Comparison of ENCODE assay signal across 1 cellular context in the genomic region with DNA sequence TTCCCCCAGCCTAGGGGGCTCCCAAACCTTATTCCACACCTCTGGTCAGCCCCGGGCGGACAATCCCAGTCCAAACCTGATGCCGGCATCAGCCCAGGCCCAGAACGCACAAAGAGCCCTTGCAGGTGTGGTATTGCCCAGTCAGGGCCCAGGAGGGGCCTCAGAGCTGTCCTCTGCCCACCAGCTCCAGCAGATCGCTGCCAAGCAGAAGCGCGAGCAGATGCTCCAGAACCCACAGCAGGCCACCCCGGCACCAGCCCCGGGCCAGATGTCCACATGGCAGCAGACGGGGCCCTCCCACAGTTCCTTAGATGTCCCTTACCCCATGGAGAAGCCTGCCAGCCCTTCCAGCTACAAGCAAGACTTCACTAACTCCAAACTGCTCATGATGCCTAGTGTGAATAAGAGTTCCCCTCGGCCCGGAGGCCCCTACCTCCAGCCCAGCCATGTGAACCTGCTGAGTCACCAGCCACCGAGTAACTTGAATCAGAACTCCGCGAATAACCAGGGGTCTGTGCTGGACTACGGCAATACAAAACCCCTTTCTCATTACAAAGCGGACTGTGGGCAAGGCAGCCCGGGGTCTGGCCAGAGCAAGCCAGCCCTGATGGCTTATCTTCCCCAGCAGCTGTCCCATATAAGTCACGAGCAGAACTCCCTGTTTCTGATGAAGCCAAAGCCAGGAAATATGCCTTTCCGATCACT.
TF ChIP-seq lines count a peak whose summit lies in the region.

No MANE protein-coding gene starts in this region.

TF ChIP-seq in K562, 482 proteins besides CTCF, POLR2A, EP300 and RAD21 (continued from another document):
- TF ChIP-seq ZFX (CRISPR knock-in tag; IDR thresholded peaks at IDR 0.05) (peak; percentile 20; the same call in 1 of the 2 replicates), ZEB2 (IDR thresholded peaks at IDR 0.05) (0 out of 2 replicates have a peak, but pooled peaks have one; percentile 79), POLR2AphosphoS5 (IDR thresholded peaks at IDR 0.05; ENCODE audit: control insufficient read depth, insufficient read depth, low read depth, low read length) (0 out of 2 replicates have a peak, but pooled peaks have one; percentile 11), NCOA1 (IDR thresholded peaks at IDR 0.05; ENCODE audit: low read depth) (no peak), CBX2 (IDR thresholded peaks at IDR 0.05; ENCODE audit: insufficient read depth, low read length, poor library complexity, severe bottlenecking) (no peak), ZNF830 (CRISPR knock-in tag; IDR thresholded peaks at IDR 0.05) (no peak), ZKSCAN1 (IDR thresholded peaks at IDR 0.05; ENCODE audit: low read depth, low read length) (no peak), ZNF316 (IDR thresholded peaks at IDR 0.05) (peak; percentile 86), TAL1 (IDR thresholded peaks at IDR 0.05) (peak; percentile 52; the same call in 1 of the 2 replicates), TCF3 (CRISPR knock-in tag; IDR thresholded peaks at IDR 0.05) (peak; percentile 76), LCOR (CRISPR knock-in tag; IDR thresholded peaks at IDR 0.05) (no peak), CXXC5 (CRISPR knock-in tag; IDR thresholded peaks at IDR 0.05) (peak; percentile 22; the same call in 1 of the 2 replicates), TAF7 (tag; IDR thresholded peaks at IDR 0.05) (no peak), MIER1 (IDR thresholded peaks at IDR 0.05; ENCODE audit: low read depth) (no peak), CBFA2T3 (IDR thresholded peaks at IDR 0.05) (peak; percentile 76), BHLHE40 (IDR thresholded peaks at IDR 0.05; ENCODE audit: low read length) (peak; percentile 86), MTA2 (IDR thresholded peaks at IDR 0.05; ENCODE audit: low read depth) (peak; percentile 47), NR3C1 (CRISPR knock-in tag; IDR thresholded peaks at IDR 0.05) (no peak), SMARCA4 (IDR thresholded peaks at IDR 0.05) (peak; percentile 72), CTBP1 (IDR thresholded peaks at IDR 0.05; ENCODE audit: borderline replicate concordance) (peak; percentile 42), BACH1 (tag; IDR thresholded peaks at IDR 0.05) (no peak), MTA3 (IDR thresholded peaks at IDR 0.05; ENCODE audit: borderline replicate concordance) (peak; percentile 36; the same call in 1 of the 2 replicates), TCF7L2 (IDR thresholded peaks at IDR 0.05; ENCODE audit: low read depth, low read length) (no peak), MEF2A (IDR thresholded peaks at IDR 0.05; ENCODE audit: control insufficient read depth, low read depth, low read length) (no peak), MAFK (IDR thresholded peaks at IDR 0.05; ENCODE audit: low read length) (peak; percentile 59; the same call in 1 of the 2 replicates), ETV5 (CRISPR knock-in tag; IDR thresholded peaks at IDR 0.05; ENCODE audit: low read depth) (0 out of 2 replicates have a peak, but pooled peaks have one; percentile 56), POLR2H (tag; IDR thresholded peaks at IDR 0.05; ENCODE audit: low read depth) (no peak), MAFG (tag; conservative IDR thresholded peaks at IDR 0.05) (peak; percentile 76), TEAD4 (IDR thresholded peaks at IDR 0.05; ENCODE audit: low read length) (peak; percentile 44; the same call in 1 of the 2 replicates), TEAD4 (CRISPR knock-in tag; IDR thresholded peaks at IDR 0.05; ENCODE audit: borderline replicate concordance) (no peak), YBX1 (IDR thresholded peaks at IDR 0.05) (no peak), RCOR1 (IDR thresholded peaks at IDR 0.05; ENCODE audit: borderline replicate concordance in 1 of 2, low read depth in 2 of 2, low read length in 2 of 2) (peak in 1 of 2 experiments; percentile 14; a peak in 1 of 4 replicates), KLF16 (IDR thresholded peaks at IDR 0.05) (0 out of 2 replicates have a peak, but pooled peaks have one; percentile 17), ZBTB7A (IDR thresholded peaks at IDR 0.05; ENCODE audit: borderline replicate concordance, control insufficient read depth, low read depth, low read length) (peak; percentile 45; the same call in 1 of the 2 replicates)
- TF ChIP-seq, protein P1, sequence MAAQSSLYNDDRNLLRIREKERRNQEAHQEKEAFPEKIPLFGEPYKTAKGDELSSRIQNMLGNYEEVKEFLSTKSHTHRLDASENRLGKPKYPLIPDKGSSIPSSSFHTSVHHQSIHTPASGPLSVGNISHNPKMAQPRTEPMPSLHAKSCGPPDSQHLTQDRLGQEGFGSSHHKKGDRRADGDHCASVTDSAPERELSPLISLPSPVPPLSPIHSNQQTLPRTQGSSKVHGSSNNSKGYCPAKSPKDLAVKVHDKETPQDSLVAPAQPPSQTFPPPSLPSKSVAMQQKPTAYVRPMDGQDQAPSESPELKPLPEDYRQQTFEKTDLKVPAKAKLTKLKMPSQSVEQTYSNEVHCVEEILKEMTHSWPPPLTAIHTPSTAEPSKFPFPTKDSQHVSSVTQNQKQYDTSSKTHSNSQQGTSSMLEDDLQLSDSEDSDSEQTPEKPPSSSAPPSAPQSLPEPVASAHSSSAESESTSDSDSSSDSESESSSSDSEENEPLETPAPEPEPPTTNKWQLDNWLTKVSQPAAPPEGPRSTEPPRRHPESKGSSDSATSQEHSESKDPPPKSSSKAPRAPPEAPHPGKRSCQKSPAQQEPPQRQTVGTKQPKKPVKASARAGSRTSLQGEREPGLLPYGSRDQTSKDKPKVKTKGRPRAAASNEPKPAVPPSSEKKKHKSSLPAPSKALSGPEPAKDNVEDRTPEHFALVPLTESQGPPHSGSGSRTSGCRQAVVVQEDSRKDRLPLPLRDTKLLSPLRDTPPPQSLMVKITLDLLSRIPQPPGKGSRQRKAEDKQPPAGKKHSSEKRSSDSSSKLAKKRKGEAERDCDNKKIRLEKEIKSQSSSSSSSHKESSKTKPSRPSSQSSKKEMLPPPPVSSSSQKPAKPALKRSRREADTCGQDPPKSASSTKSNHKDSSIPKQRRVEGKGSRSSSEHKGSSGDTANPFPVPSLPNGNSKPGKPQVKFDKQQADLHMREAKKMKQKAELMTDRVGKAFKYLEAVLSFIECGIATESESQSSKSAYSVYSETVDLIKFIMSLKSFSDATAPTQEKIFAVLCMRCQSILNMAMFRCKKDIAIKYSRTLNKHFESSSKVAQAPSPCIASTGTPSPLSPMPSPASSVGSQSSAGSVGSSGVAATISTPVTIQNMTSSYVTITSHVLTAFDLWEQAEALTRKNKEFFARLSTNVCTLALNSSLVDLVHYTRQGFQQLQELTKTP (IDR thresholded peaks at IDR 0.05; ENCODE audit: low read depth in 1 of 2, partially characterized antibody in 2 of 2): no peak
- TF ChIP-seq, protein P2, sequence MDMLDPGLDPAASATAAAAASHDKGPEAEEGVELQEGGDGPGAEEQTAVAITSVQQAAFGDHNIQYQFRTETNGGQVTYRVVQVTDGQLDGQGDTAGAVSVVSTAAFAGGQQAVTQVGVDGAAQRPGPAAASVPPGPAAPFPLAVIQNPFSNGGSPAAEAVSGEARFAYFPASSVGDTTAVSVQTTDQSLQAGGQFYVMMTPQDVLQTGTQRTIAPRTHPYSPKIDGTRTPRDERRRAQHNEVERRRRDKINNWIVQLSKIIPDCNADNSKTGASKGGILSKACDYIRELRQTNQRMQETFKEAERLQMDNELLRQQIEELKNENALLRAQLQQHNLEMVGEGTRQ (CRISPR knock-in tag; IDR thresholded peaks at IDR 0.05): peak; percentile 16; the same call in 1 of the 2 replicates
- TF ChIP-seq, protein P3, sequence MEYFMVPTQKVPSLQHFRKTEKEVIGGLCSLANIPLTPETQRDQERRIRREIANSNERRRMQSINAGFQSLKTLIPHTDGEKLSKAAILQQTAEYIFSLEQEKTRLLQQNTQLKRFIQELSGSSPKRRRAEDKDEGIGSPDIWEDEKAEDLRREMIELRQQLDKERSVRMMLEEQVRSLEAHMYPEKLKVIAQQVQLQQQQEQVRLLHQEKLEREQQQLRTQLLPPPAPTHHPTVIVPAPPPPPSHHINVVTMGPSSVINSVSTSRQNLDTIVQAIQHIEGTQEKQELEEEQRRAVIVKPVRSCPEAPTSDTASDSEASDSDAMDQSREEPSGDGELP (CRISPR knock-in tag; IDR thresholded peaks at IDR 0.05; ENCODE audit: borderline replicate concordance): peak; percentile 78
- TF ChIP-seq, protein P4, sequence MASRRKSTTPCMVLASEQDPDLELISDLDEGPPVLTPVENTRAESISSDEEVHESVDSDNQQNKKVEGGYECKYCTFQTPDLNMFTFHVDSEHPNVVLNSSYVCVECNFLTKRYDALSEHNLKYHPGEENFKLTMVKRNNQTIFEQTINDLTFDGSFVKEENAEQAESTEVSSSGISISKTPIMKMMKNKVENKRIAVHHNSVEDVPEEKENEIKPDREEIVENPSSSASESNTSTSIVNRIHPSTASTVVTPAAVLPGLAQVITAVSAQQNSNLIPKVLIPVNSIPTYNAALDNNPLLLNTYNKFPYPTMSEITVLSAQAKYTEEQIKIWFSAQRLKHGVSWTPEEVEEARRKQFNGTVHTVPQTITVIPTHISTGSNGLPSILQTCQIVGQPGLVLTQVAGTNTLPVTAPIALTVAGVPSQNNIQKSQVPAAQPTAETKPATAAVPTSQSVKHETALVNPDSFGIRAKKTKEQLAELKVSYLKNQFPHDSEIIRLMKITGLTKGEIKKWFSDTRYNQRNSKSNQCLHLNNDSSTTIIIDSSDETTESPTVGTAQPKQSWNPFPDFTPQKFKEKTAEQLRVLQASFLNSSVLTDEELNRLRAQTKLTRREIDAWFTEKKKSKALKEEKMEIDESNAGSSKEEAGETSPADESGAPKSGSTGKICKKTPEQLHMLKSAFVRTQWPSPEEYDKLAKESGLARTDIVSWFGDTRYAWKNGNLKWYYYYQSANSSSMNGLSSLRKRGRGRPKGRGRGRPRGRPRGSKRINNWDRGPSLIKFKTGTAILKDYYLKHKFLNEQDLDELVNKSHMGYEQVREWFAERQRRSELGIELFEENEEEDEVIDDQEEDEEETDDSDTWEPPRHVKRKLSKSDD (conservative IDR thresholded peaks at IDR 0.05; ENCODE audit: low read length): no peak
- TF ChIP-seq, protein P5, sequence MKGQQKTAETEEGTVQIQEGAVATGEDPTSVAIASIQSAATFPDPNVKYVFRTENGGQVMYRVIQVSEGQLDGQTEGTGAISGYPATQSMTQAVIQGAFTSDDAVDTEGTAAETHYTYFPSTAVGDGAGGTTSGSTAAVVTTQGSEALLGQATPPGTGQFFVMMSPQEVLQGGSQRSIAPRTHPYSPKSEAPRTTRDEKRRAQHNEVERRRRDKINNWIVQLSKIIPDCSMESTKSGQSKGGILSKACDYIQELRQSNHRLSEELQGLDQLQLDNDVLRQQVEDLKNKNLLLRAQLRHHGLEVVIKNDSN (CRISPR knock-in tag; IDR thresholded peaks at IDR 0.05): peak; percentile 31; the same call in 1 of the 2 replicates
